8 cellular contexts compared by ENCODE assay signal in genomic region chr6:106520711-106521367, GRCh38.
DNase-seq lines count a peak whose midpoint lies in the region; ATAC-seq and TF ChIP-seq lines count a peak whose summit lies in the region.

No MANE protein-coding gene starts in this region.

- H3K27ac Mint-ChIP-seq in HFFc6 (0 out of 2 replicates have a peak overlapping the region, but pooled peaks have one; percentile 17), naive B cell (peak overlapping the region; percentile 90 to 99 (median 96))

- H3K36me3 Mint-ChIP-seq in HFFc6 (ENCODE audit: low read depth) (peaks cover 14% of the 10 kb centered on the region), naive B cell (peaks cover 8 to 15% of the 10 kb centered on the region in 2 donors)

- CTCF ChIA-PET in GM10248 (lab: Yijun Ruan, JAX): interaction anchor here (1.9 to 4.2 kb wide), 3 partner anchors 8 to 13 kb away, joined by 9 to 27 read pairs (median 9); no protein-coding TSS in a partner anchor

- H3K4me3 Mint-ChIP-seq in HFFc6: no peak overlapping the region
- peak overlapping the region; percentile 85 to 95 (median 89) for H3K4me3 Mint-ChIP-seq in naive B cell

- H3K27me3 Mint-ChIP-seq in HFFc6 (ENCODE audit: insufficient read depth) (no peaks in the 10 kb centered on the region; the same call in 1 of the 2 replicates), naive B cell (no peaks in the 10 kb centered on the region)

- no peaks in the 10 kb centered on the region for H3K9me3 Mint-ChIP-seq in HFFc6
- H3K9me3 Mint-ChIP-seq in naive B cell: no peaks in the 10 kb centered on the region

- ATAC-seq in naive B cell (ENCODE audit: low read depth in 2 of 2): peak; percentile 80 to 81

- DNase-seq in GM10248 (ENCODE audit: extremely low spot score) (peak; percentile 71), HFFc6 (no peak), NOMO-1 (lab: John Stamatoyannopoulos, UW; ENCODE audit: unreplicated experiment in 2 of 2) (peak; percentile 42 to 92), naive B cell (peak; percentile 75), NCI-H2227 (lab: John Stamatoyannopoulos, UW; ENCODE audit: unreplicated experiment) (no peak), SW 1271 (lab: John Stamatoyannopoulos, UW) (no peak), cerebellar cortex (ENCODE audit: low spot score) (no peak)
- DNase-seq in activated T-cell treated with anti-CD3 and anti-CD28 coated beads, Interleukin-2, amount 50 U/mL, for 48 hours: peak; percentile 83 to 84

- TF ChIP-seq CTCF in GM10248 (IDR thresholded peaks at IDR 0.05; ENCODE audit: control extremely low read depth, extremely low read depth, low read depth, missing control alignments) (no peak), HFFc6 (IDR thresholded peaks at IDR 0.05) (no peak)

- POLR2A ChIA-PET in GM10248 (lab: Yijun Ruan, JAX): interaction anchor here (0.8 to 1.8 kb wide), 3 partner anchors 9 to 531 kb away, joined by 3 to 6 read pairs (median 4); no protein-coding TSS in a partner anchor

- peaks cover 70% of the 10 kb centered on the region for H3K4me1 Mint-ChIP-seq in HFFc6 (ENCODE audit: low read depth)
- peaks cover 45 to 85% (median 74%) of the 10 kb centered on the region in 3 donors for H3K4me1 Mint-ChIP-seq in naive B cell

Comparison
In these comparisons a context has a peak if more than half of its experiments do, and no peak if none do; other contexts are left out.
1. DNase-seq: peak in GM10248 (single experiment), NOMO-1 (2 of 2), activated T-cell treated with anti-CD3 and anti-CD28 coated beads, Interleukin-2, amount 50 U/mL, for 48 hours (2 of 2) and naive B cell (single experiment); none in HFFc6 (single experiment), NCI-H2227 (single experiment), SW 1271 (0 of 2) and cerebellar cortex (single experiment).